20 cellular contexts compared by ENCODE assay signal in the genomic region with DNA sequence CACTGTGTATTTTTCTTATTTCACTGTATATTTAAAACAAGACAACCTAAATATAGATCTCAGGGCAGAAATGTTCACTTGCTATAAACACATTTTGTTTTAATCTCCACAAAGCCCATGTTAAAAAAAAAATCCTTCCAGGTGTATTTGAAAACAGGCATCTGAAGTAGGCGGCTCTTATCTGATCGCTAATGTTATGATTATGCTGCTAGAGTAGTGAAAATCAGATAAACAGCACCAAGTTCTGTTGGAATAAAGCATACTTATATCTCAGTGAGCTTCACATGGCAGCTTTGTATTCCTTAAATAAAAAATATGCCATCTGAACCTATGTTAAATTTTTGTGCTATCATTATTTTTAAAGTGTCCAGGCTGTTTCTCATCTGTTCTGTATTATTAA.
DNase-seq lines count a peak whose midpoint lies in the region; ATAC-seq and TF ChIP-seq lines count a peak whose summit lies in the region.
"Had no signal": no experiment of that assay in that cellular context is flagged by ENCODE, and none has a peak within 500 bp of the region (broad histone marks: within the 10 kb centered on the region; RNA-seq: fewer than 3 reads in every experiment).

No MANE protein-coding gene starts in this region.

- H3K4me3 ChIP-seq in HUES48 (ENCODE audit: low read depth, low read length), result no peak overlapping the region
- no peak overlapping the region for H3K4me3 ChIP-seq in parathyroid adenoma (ENCODE audit: low read depth, low read length)
- H3K4me3 ChIP-seq: A549; BLaER1 treated with 17β-estradiol and CSF1 and Interleukin-3, amounts not matched to agents 10 nM and 100 nM; GM12878; GM23248 had no signal

- H3K4me2 ChIP-seq in parathyroid adenoma (ENCODE audit: low read length), result peak overlapping the region; percentile 34
- H3K4me2 ChIP-seq: A549; BLaER1 treated with 17β-estradiol and CSF1 and Interleukin-3, amounts not matched to agents 10 nM and 100 nM had no signal

- peak; percentile 67 for DNase-seq in NCI-H1105 treated with DMSO at 0.1 percent for 48 hours (lab: John Stamatoyannopoulos, UW)
- no peak for DNase-seq in NCI-H1105 (lab: John Stamatoyannopoulos, UW)
- DNase-seq in OCI-M1 (lab: John Stamatoyannopoulos, UW), result no peak
- DNase-seq: 8988T; ACHN; AML-193; BE2C; CD4-positive, alpha-beta T cell; CD8-positive, alpha-beta memory T cell; DMS 273 treated with DMSO at 0.1 percent for 48 hours; DND-41; GM23248; HCEC 1CT had no signal

- H3K36me3 ChIP-seq in HUES48 (ENCODE audit: control insufficient read depth, insufficient read depth, low read length), result no peaks in the 10 kb centered on the region
- H3K36me3 ChIP-seq in parathyroid adenoma (ENCODE audit: control insufficient read depth, insufficient read depth, low read length), result no peaks in the 10 kb centered on the region
- H3K36me3 ChIP-seq: BE2C; BLaER1 treated with 17β-estradiol and CSF1 and Interleukin-3, amounts not matched to agents 10 nM and 100 nM had no signal

- H3K27ac ChIP-seq in HUES48 (ENCODE audit: low read depth, low read length) (peak overlapping the region; percentile 18), parathyroid adenoma (no peak overlapping the region)
- H3K27ac ChIP-seq: A549; BLaER1 treated with 17β-estradiol and CSF1 and Interleukin-3, amounts not matched to agents 10 nM and 100 nM; GM23248 had no signal

- TF ChIP-seq CTCF in parathyroid adenoma (IDR thresholded peaks at IDR 0.05), result no peak

- ATAC-seq in SK-N-SH treated with all-trans-retinoic acid at 6 μM for 48 hours, result no peak
- ATAC-seq in HG03432 (IDR thresholded peaks at IDR 0.05; ENCODE audit: unreplicated experiment), result no peak
- ATAC-seq: A549, GM12878 had no signal

- H3K79me2 ChIP-seq in parathyroid adenoma, result no peaks in the 10 kb centered on the region

- H3K9me3 ChIP-seq in HUES48 (ENCODE audit: control insufficient read depth, insufficient read depth, low read length) (no peaks in the 10 kb centered on the region), parathyroid adenoma (ENCODE audit: control insufficient read depth, low read length) (no peaks in the 10 kb centered on the region)
- H3K9me3 ChIP-seq: A549; BLaER1 treated with 17β-estradiol and CSF1 and Interleukin-3, amounts not matched to agents 10 nM and 100 nM had no signal

- no peak overlapping the region for H2AFZ ChIP-seq in parathyroid adenoma
- H2AFZ ChIP-seq: GM23248 had no signal

- no peaks in the 10 kb centered on the region for H3K27me3 ChIP-seq in HUES48 (ENCODE audit: control insufficient read depth, insufficient read depth, low read length)
- H3K27me3 ChIP-seq in parathyroid adenoma (ENCODE audit: control insufficient read depth, insufficient read depth, low read length), result no peaks in the 10 kb centered on the region
- H3K27me3 ChIP-seq: BLaER1 treated with 17β-estradiol and CSF1 and Interleukin-3, amounts not matched to agents 10 nM and 100 nM had no signal

- H3K9ac ChIP-seq in HUES48 (ENCODE audit: low read depth, low read length), result no peak overlapping the region
- H3K9ac ChIP-seq in parathyroid adenoma, result no peak overlapping the region
- H3K9ac ChIP-seq: BLaER1 treated with 17β-estradiol and CSF1 and Interleukin-3, amounts not matched to agents 10 nM and 100 nM; GM23248 had no signal

- H3K4me1 ChIP-seq in HUES48 (ENCODE audit: control insufficient read depth, insufficient read depth, low read length), result peaks cover 20% of the 10 kb centered on the region
- H3K4me1 ChIP-seq in parathyroid adenoma, result no peaks in the 10 kb centered on the region
- H3K4me1 ChIP-seq: A549; BE2C; BLaER1 treated with 17β-estradiol and CSF1 and Interleukin-3, amounts not matched to agents 10 nM and 100 nM had no signal

TF ChIP-seq in SK-N-SH treated with all-trans-retinoic acid at 6 μM for 48 hours, 23 proteins besides CTCF, POLR2A, EP300 and RAD21:
- 0 out of 2 replicates have a peak, but pooled peaks have one; percentile 17 for TF ChIP-seq TCF4 (CRISPR knock-in tag; IDR thresholded peaks at IDR 0.05; ENCODE audit: borderline replicate concordance)
- TF ChIP-seq, protein P1, sequence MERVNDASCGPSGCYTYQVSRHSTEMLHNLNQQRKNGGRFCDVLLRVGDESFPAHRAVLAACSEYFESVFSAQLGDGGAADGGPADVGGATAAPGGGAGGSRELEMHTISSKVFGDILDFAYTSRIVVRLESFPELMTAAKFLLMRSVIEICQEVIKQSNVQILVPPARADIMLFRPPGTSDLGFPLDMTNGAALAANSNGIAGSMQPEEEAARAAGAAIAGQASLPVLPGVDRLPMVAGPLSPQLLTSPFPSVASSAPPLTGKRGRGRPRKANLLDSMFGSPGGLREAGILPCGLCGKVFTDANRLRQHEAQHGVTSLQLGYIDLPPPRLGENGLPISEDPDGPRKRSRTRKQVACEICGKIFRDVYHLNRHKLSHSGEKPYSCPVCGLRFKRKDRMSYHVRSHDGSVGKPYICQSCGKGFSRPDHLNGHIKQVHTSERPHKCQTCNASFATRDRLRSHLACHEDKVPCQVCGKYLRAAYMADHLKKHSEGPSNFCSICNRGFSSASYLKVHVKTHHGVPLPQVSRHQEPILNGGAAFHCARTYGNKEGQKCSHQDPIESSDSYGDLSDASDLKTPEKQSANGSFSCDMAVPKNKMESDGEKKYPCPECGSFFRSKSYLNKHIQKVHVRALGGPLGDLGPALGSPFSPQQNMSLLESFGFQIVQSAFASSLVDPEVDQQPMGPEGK (CRISPR knock-in tag; IDR thresholded peaks at IDR 0.05; ENCODE audit: borderline replicate concordance), result no peak
